Comparison of ENCODE assay signal across 6 cellular contexts in the genomic region with DNA sequence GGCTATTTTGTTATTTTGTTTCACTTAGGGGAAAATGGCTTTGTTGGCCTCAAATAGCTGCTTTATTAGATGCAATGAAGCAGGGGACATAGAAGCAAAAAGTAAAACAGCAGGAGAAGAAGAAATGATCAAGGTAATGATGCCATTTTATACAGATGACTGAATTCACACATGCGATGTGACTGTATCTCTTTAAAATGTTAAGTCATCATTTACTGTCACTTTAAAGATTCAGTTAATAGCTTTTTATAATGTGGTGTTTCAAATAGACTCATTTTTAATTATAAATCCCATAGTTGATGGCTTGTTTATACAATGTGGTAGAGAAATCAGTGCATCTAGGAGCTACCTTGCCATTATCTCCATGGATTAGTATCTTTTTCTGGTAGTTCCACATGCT.
DNase-seq lines count a peak whose midpoint lies in the region; ATAC-seq, FAIRE-seq and TF ChIP-seq lines count a peak whose summit lies in the region.
"Not testable (repeated sequence)": the region's sequence is repeated elsewhere in the genome, so short reads cannot be mapped to it uniquely, and the experiment has no call there.

No MANE protein-coding gene starts in this region.

- POLR2A ChIA-PET in activated CD4-positive, alpha-beta T cell treated with anti-CD3 and anti-CD28 coated beads, Interleukin-2, amount 10 ng/mL, durations not matched to agents 7 days and 5 days (lab: Charles Lee); K562 (lab: Yijun Ruan, JAX): not testable (repeated sequence)

- TF ChIP-seq CTCF in K562 (IDR thresholded peaks at IDR 0.05 in 2 of 3, conservative IDR thresholded peaks at IDR 0.05 in 1 of 3; ENCODE audit: insufficient read depth in 2 of 3, low read depth in 1 of 3, low read length in 3 of 3); endothelial cell (IDR thresholded peaks at IDR 0.05; ENCODE audit: unreplicated experiment); kidney (IDR thresholded peaks at IDR 0.05; ENCODE audit: borderline replicate concordance, extremely low read depth, insufficient read depth): not testable (repeated sequence)

- BruUV-seq in K562 (replicated peaks; lab: Mats Ljungman, UMichigan): not testable (repeated sequence)

- not testable (repeated sequence) for H3K9ac ChIP-seq in K562 (ENCODE audit: insufficient read depth in 1 of 2, low read depth in 2 of 2, low read length in 2 of 2); kidney (ENCODE audit: low read length in 2 of 2)

- H3K9me3 ChIP-seq in K562 (replicated peaks; ENCODE audit: control insufficient read depth, insufficient read depth, low read depth, low read length); kidney (ENCODE audit: control insufficient read depth in 1 of 2, low read length in 2 of 2): not testable (repeated sequence)

- H3K4me1 Mint-ChIP-seq in activated CD4-positive, alpha-beta T cell treated with anti-CD3 and anti-CD28 coated beads, Interleukin-2, amount 10 ng/mL, durations not matched to agents 7 days and 5 days; activated naive CD4-positive, alpha-beta T cell treated with anti-CD3 and anti-CD28 coated beads, Interleukin-2, amount 50 U/mL, for 24 hours; endothelial cell (ENCODE audit: unreplicated experiment): not testable (repeated sequence)

- ATAC-seq in K562: not testable (repeated sequence)

- 86% methylated on average over 1 of the region's 1 CpG for WGBS in K562 (ENCODE audit: insufficient coverage, low coverage, missing lambda C conversion rate)

- H3K27me3 ChIP-seq in K562 (ENCODE audit: control insufficient read depth in 2 of 2, insufficient read depth in 2 of 2, low read length in 2 of 2): not testable (repeated sequence)

- CTCF ChIA-PET in activated CD4-positive, alpha-beta T cell treated with anti-CD3 and anti-CD28 coated beads, Interleukin-2, amount 10 ng/mL, durations not matched to agents 7 days and 5 days (lab: Charles Lee); K562 (lab: Yijun Ruan, JAX; ENCODE audit: low intra/inter-chr PET ratio): not testable (repeated sequence)

- peaks cover 13% of the 10 kb centered on the region; the same call in 1 of the 3 replicates for H3K36me3 ChIP-seq in K562 (ENCODE audit: control insufficient read depth, insufficient read depth, low read length)
- not testable (repeated sequence) for H3K36me3 ChIP-seq in kidney (ENCODE audit: control insufficient read depth in 1 of 2, insufficient read depth in 2 of 2, low read length in 2 of 2)

- H3K4me3 Mint-ChIP-seq in activated CD4-positive, alpha-beta T cell treated with anti-CD3 and anti-CD28 coated beads, Interleukin-2, amount 10 ng/mL, durations not matched to agents 7 days and 5 days; activated naive CD4-positive, alpha-beta T cell treated with anti-CD3 and anti-CD28 coated beads, Interleukin-2, amount 50 U/mL, for 24 hours: not testable (repeated sequence)
- H3K4me3 Mint-ChIP-seq in endothelial cell (ENCODE audit: unreplicated experiment): peak overlapping the region; percentile 47

- H3K9me3 Mint-ChIP-seq in activated CD4-positive, alpha-beta T cell treated with anti-CD3 and anti-CD28 coated beads, Interleukin-2, amount 10 ng/mL, durations not matched to agents 7 days and 5 days; activated naive CD4-positive, alpha-beta T cell treated with anti-CD3 and anti-CD28 coated beads, Interleukin-2, amount 50 U/mL, for 24 hours; endothelial cell (ENCODE audit: unreplicated experiment): not testable (repeated sequence)

- H3K9me1 ChIP-seq in K562 (ENCODE audit: control insufficient read depth, insufficient read depth, low read length): not testable (repeated sequence)

- peak overlapping the region; percentile 41 for H3K27ac Mint-ChIP-seq in activated CD4-positive, alpha-beta T cell treated with anti-CD3 and anti-CD28 coated beads, Interleukin-2, amount 10 ng/mL, durations not matched to agents 7 days and 5 days
- H3K27ac Mint-ChIP-seq in activated naive CD4-positive, alpha-beta T cell treated with anti-CD3 and anti-CD28 coated beads, Interleukin-2, amount 50 U/mL, for 24 hours: peak overlapping the region; percentile 46
- H3K27ac Mint-ChIP-seq in endothelial cell (ENCODE audit: unreplicated experiment): not testable (repeated sequence)

- TF ChIP-seq EP300 in K562 (IDR thresholded peaks at IDR 0.05; ENCODE audit: low read length): not testable (repeated sequence)

- not testable (repeated sequence) for H3K27me3 Mint-ChIP-seq in activated CD4-positive, alpha-beta T cell treated with anti-CD3 and anti-CD28 coated beads, Interleukin-2, amount 10 ng/mL, durations not matched to agents 7 days and 5 days; activated naive CD4-positive, alpha-beta T cell treated with anti-CD3 and anti-CD28 coated beads, Interleukin-2, amount 50 U/mL, for 24 hours; endothelial cell (ENCODE audit: unreplicated experiment)

- not testable (repeated sequence) for H2AFZ ChIP-seq in K562 (ENCODE audit: low read depth, low read length)

- H4K20me1 ChIP-seq in K562 (replicated peaks; ENCODE audit: control insufficient read depth, insufficient read depth, low read length): not testable (repeated sequence)

- TF ChIP-seq RAD21 in K562 (CRISPR knock-in tag; conservative IDR thresholded peaks at IDR 0.05 in 1 of 2, IDR thresholded peaks at IDR 0.05 in 1 of 2): not testable (repeated sequence)

- intact Hi-C loops in K562 (cut with micrococcal nuclease); kidney (cut with DNase I): not testable (repeated sequence)

- FAIRE-seq in GM18507 (lab: Jason Lieb, UNC) (peak; percentile 56), kidney (lab: Jason Lieb, UNC) (peak; percentile 51)
- FAIRE-seq in K562 (lab: Jason Lieb, UNC): not testable (repeated sequence)

- H3K4me3 ChIP-seq in K562; kidney (ENCODE audit: low read length in 2 of 2): not testable (repeated sequence)

- H3K4me2 ChIP-seq in K562 (ENCODE audit: insufficient read depth, low read length): not testable (repeated sequence)

- not testable (repeated sequence) for H3K27ac ChIP-seq in K562 (ENCODE audit: extremely low read depth, low read depth, low read length); kidney (ENCODE audit: low read depth in 2 of 2, low read length in 2 of 2)

- DNase-seq in GM18507 (ENCODE audit: extremely low spot score, insufficient read length, low read depth); activated CD4-positive, alpha-beta T cell treated with anti-CD3 and anti-CD28 coated beads, Interleukin-2, amount 10 ng/mL, durations not matched to agents 7 days and 5 days; K562 (ENCODE audit: extremely low read depth in 1 of 4, low spot score in 3 of 4); endothelial cell (ENCODE audit: low spot score); kidney: not testable (repeated sequence)

- peaks cover 23% of the 10 kb centered on the region for H3K36me3 Mint-ChIP-seq in activated CD4-positive, alpha-beta T cell treated with anti-CD3 and anti-CD28 coated beads, Interleukin-2, amount 10 ng/mL, durations not matched to agents 7 days and 5 days (ENCODE audit: low read depth)
- peaks cover 18% of the 10 kb centered on the region for H3K36me3 Mint-ChIP-seq in activated naive CD4-positive, alpha-beta T cell treated with anti-CD3 and anti-CD28 coated beads, Interleukin-2, amount 50 U/mL, for 24 hours
- not testable (repeated sequence) for H3K36me3 Mint-ChIP-seq in endothelial cell (ENCODE audit: low read depth, unreplicated experiment)

- not testable (repeated sequence) for H3K4me1 ChIP-seq in K562 (replicated peaks in 1 of 2; ENCODE audit: control insufficient read depth in 2 of 2, insufficient read depth in 2 of 2, low read length in 2 of 2); kidney (ENCODE audit: control insufficient read depth in 1 of 2, insufficient read depth in 1 of 2, low read depth in 1 of 2, low read length in 2 of 2)

- not testable (repeated sequence) for H3K79me2 ChIP-seq in K562 (ENCODE audit: control insufficient read depth, insufficient read depth, low read length)

- in situ Hi-C loops in K562 (cut with MboI): not testable (repeated sequence)

- not testable (repeated sequence) for TF ChIP-seq POLR2A in K562 (conservative IDR thresholded peaks at IDR 0.05)

TF ChIP-seq in K562, 482 proteins besides CTCF, POLR2A, EP300 and RAD21:
- peak; percentile 36; the same call in 1 of the 2 replicates for TF ChIP-seq C11orf30 (IDR thresholded peaks at IDR 0.05; ENCODE audit: low read depth)
- peak; percentile 56 for TF ChIP-seq ZNF316 (IDR thresholded peaks at IDR 0.05)
